9 cellular contexts compared by ENCODE assay signal in the genomic region with DNA sequence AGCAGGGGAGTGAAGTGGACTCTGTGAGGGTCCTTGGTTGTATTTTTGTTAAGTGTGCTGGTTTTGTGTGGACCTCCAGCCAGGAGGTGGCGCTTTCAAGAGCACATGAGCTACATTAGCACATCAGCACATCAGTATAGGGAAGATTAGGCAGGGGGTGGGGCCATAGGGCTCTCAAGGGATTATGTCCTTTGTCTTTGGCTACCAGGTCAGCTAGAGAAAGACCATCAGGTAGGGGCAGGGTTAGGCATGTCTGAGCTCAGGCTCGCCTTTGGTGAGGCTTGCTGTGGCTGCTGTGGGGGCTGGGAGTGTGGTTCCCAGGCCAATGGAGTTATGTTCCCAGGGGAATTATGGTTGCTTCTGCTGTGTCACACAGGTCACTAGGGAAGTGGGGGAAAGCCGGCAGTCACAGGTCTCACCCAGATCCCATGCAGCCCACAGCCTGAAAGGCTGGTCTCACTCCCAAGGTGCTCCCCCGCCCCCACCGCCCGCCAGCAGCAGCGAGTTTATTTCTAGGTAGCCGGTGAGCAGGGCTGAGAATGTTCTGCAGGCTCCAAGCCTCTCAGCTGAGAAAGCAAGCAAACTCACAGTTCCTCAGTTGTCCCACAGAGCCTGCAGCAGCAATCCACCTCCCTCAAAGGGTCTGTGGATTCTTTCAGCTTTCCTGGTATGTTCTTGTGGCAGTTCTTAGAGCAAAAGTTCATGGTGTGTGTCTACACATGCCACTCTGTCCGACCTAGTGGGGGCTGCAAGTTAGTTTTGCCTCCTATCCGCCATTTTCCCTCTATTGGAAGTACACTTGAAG. TPM values are rescaled to one million over a fixed set of nuclear protein-coding genes. Genes with fewer than 3 reads are reported as not detected.
DNase-seq lines count a peak whose midpoint lies in the region; ATAC-seq, FAIRE-seq and TF ChIP-seq lines count a peak whose summit lies in the region.
"Had no signal": no experiment of that assay in that cellular context is flagged by ENCODE, and none has a peak within 500 bp of the region (broad histone marks: within the 10 kb centered on the region; RNA-seq: fewer than 3 reads in every experiment).

No MANE protein-coding gene starts in this region.

- H4K20me1 ChIP-seq in DND-41 (ENCODE audit: insufficient read depth, low read length): no peaks in the 10 kb centered on the region

- peak overlapping the region in 1 of 2 experiments; percentile 54; a peak in 2 of 4 replicates for H3K4me3 ChIP-seq in DND-41 (ENCODE audit: low read depth in 1 of 2, low read length in 2 of 2)
- peak overlapping the region; percentile 66 to 80 for H3K4me3 ChIP-seq in kidney (ENCODE audit: low read length in 2 of 2)

- ATAC-seq in DND-41 (ENCODE audit: insufficient read depth, low read depth) (peak; percentile 17; the same call in 1 of the 3 replicates), GM21619 (IDR thresholded peaks at IDR 0.05; ENCODE audit: unreplicated experiment) (peak; percentile 58), left ventricle myocardium superior (no peak)
- ATAC-seq in activated CD8-positive, alpha-beta T cell treated with anti-CD3 and anti-CD28 coated beads for 36 hours: peak; percentile 65

- POLR2A ChIA-PET in activated CD8-positive, alpha-beta T cell treated with anti-CD3 and anti-CD28 coated beads for 36 hours (lab: Charles Lee): interaction anchor here (0.7 to 1.2 kb wide), 2 partner anchors 8 to 528 kb away, joined by 3 read pairs; no protein-coding TSS in a partner anchor

- peaks cover 14% of the 10 kb centered on the region for H3K4me1 Mint-ChIP-seq in activated CD8-positive, alpha-beta T cell treated with anti-CD3 and anti-CD28 coated beads for 36 hours (ENCODE audit: low read depth)

- H3K36me3 ChIP-seq in DND-41 (ENCODE audit: insufficient read depth, low read length) (no peaks in the 10 kb centered on the region), kidney (ENCODE audit: control insufficient read depth in 1 of 2, insufficient read depth in 2 of 2, low read length in 2 of 2) (no peaks in the 10 kb centered on the region)

- H3K27ac ChIP-seq in DND-41 (ENCODE audit: low read length): peak overlapping the region; percentile 37; the same call in 1 of the 2 replicates
- no peak overlapping the region for H3K27ac ChIP-seq in kidney (ENCODE audit: low read depth in 2 of 2, low read length in 2 of 2)

- intact Hi-C loops in activated CD8-positive, alpha-beta T cell treated with anti-CD3 and anti-CD28 coated beads for 36 hours (cut with micrococcal nuclease): loop anchor here (2.0 kb wide), 1 partner anchor 347 kb away; no protein-coding TSS in a partner anchor
- intact Hi-C loops in kidney (cut with DNase I) (loop anchor here (10.0 kb wide), 1 partner anchor 341 kb away; the partner anchor contains the start of gene OR1K1), left ventricle myocardium superior (cut with micrococcal nuclease) (loop anchor here (2.0 kb wide), 1 partner anchor 347 kb away; no protein-coding TSS in a partner anchor)

- H3K36me3 Mint-ChIP-seq in activated CD8-positive, alpha-beta T cell treated with anti-CD3 and anti-CD28 coated beads for 36 hours (ENCODE audit: low read depth): no peaks in the 10 kb centered on the region

- H3K4me3 Mint-ChIP-seq in activated CD8-positive, alpha-beta T cell treated with anti-CD3 and anti-CD28 coated beads for 36 hours: peak overlapping the region; percentile 77

- FAIRE-seq in kidney (lab: Jason Lieb, UNC): no peak

- peaks cover 28% of the 10 kb centered on the region for H3K27me3 Mint-ChIP-seq in activated CD8-positive, alpha-beta T cell treated with anti-CD3 and anti-CD28 coated beads for 36 hours

- peak overlapping the region; percentile 82 for H3K27ac Mint-ChIP-seq in activated CD8-positive, alpha-beta T cell treated with anti-CD3 and anti-CD28 coated beads for 36 hours

- H3K4me1 ChIP-seq in DND-41 (ENCODE audit: insufficient read depth, low read length) (peaks cover 13% of the 10 kb centered on the region), kidney (ENCODE audit: control insufficient read depth in 1 of 2, insufficient read depth in 1 of 2, low read depth in 1 of 2, low read length in 2 of 2) (peaks cover 0 to 3% of the 10 kb centered on the region in 2 donors)

- peaks cover 5% of the 10 kb centered on the region for H3K27me3 ChIP-seq in DND-41 (ENCODE audit: insufficient read depth, low read length, poor library complexity)

- H3K4me2 ChIP-seq in DND-41 (ENCODE audit: insufficient read depth, low read length): peak overlapping the region; percentile 63

- no peaks in the 10 kb centered on the region for H3K79me2 ChIP-seq in DND-41 (ENCODE audit: insufficient read depth, low read length)

- DNase-seq in DND-41 (peak; percentile 27), NCI-H2081 (lab: John Stamatoyannopoulos, UW) (peak; percentile 68 to 81), kidney (no peak), HuH-7.5 (ENCODE audit: low spot score) (no peak), middle frontal gyrus (ENCODE audit: extremely low spot score, low spot score) (no peak), left ventricle myocardium superior (no peak)
- DNase-seq in activated CD8-positive, alpha-beta T cell treated with anti-CD3 and anti-CD28 coated beads for 36 hours: peak; percentile 61

- CTCF ChIA-PET in activated CD8-positive, alpha-beta T cell treated with anti-CD3 and anti-CD28 coated beads for 36 hours (lab: Charles Lee): interaction anchor here (0.6 to 4.3 kb wide), 19 partner anchors 8 to 531 kb away, joined by 3 to 73 read pairs (median 4); no protein-coding TSS in a partner anchor

- H3K9me3 ChIP-seq in DND-41 (ENCODE audit: insufficient read depth, low read length, severe bottlenecking) (no peaks in the 10 kb centered on the region), kidney (ENCODE audit: control insufficient read depth in 1 of 2, low read length in 2 of 2) (no peaks in the 10 kb centered on the region)

- H2AFZ ChIP-seq in DND-41 (ENCODE audit: low read depth, low read length): peak overlapping the region; percentile 70

- TF ChIP-seq CTCF in DND-41 (IDR thresholded peaks at IDR 0.05; ENCODE audit: borderline replicate concordance, extremely low read depth, low read length, poor library complexity, severe bottlenecking) (peak; percentile 50), kidney (IDR thresholded peaks at IDR 0.05; ENCODE audit: borderline replicate concordance, extremely low read depth, insufficient read depth) (peak; percentile 18)
- peak; percentile 18 for TF ChIP-seq CTCF in activated CD8-positive, alpha-beta T cell treated with anti-CD3 and anti-CD28 coated beads for 36 hours (IDR thresholded peaks at IDR 0.05)

- H3K9ac ChIP-seq in DND-41 (ENCODE audit: low read depth, low read length): peak overlapping the region; percentile 31; the same call in 1 of the 2 replicates
- H3K9ac ChIP-seq in kidney (ENCODE audit: low read length in 2 of 2): peak overlapping the region; percentile 1 to 21

- H3K9me3 Mint-ChIP-seq in activated CD8-positive, alpha-beta T cell treated with anti-CD3 and anti-CD28 coated beads for 36 hours: no peaks in the 10 kb centered on the region

RNA-seq across cellular contexts. Expression of gene OR1J1, which starts 13.7 kb away (rescaled TPM):
- total RNA-seq in activated CD8-positive, alpha-beta T cell treated with anti-CD3 and anti-CD28 coated beads for 36 hours: not detected
- not detected for total RNA-seq in kidney
- not detected for polyA plus RNA-seq in kidney (ENCODE audit: insufficient read depth, low read depth, low replicate concordance)
- total RNA-seq in left ventricle myocardium superior: not detected
- total RNA-seq: activated CD8-positive, alpha-beta memory T cell treated with anti-CD3 and anti-CD28 coated beads for 36 hours had no signal

RNA-seq across cellular contexts. Expression of gene OR1J2, which starts 46.6 kb away (rescaled TPM):
- total RNA-seq in activated CD8-positive, alpha-beta T cell treated with anti-CD3 and anti-CD28 coated beads for 36 hours: not detected
- total RNA-seq in kidney: not detected
- not detected for polyA plus RNA-seq in kidney (ENCODE audit: insufficient read depth, low read depth, low replicate concordance)
- not detected for total RNA-seq in left ventricle myocardium superior
- total RNA-seq: activated CD8-positive, alpha-beta memory T cell treated with anti-CD3 and anti-CD28 coated beads for 36 hours had no signal

RNA-seq across cellular contexts. Expression of gene OR1J4, which starts 54.9 kb away (rescaled TPM):
- not detected for total RNA-seq in activated CD8-positive, alpha-beta T cell treated with anti-CD3 and anti-CD28 coated beads for 36 hours
- total RNA-seq in kidney (not detected), left ventricle myocardium superior (not detected)
- not detected for polyA plus RNA-seq in kidney (ENCODE audit: insufficient read depth, low read depth, low replicate concordance)
- total RNA-seq: activated CD8-positive, alpha-beta memory T cell treated with anti-CD3 and anti-CD28 coated beads for 36 hours had no signal

Comparison
In these comparisons a context has a peak if more than half of its experiments do, and no peak if none do; other contexts are left out.
1. DNase-seq: peak in DND-41 (single experiment), NCI-H2081 (2 of 2) and activated CD8-positive, alpha-beta T cell treated with anti-CD3 and anti-CD28 coated beads for 36 hours (single experiment); none in kidney (single experiment), HuH-7.5 (single experiment), middle frontal gyrus (single experiment) and left ventricle myocardium superior (single experiment).
2. Peak in every context shown above with its lines, with median percentiles within 50 percentile points of each other: CTCF ChIP-seq.